8 cellular contexts compared by ENCODE assay signal in genomic region chr18:67451105-67451504, GRCh38.
DNase-seq lines count a peak whose midpoint lies in the region; ATAC-seq and TF ChIP-seq lines count a peak whose summit lies in the region.
"Not testable (repeated sequence)": the region's sequence is repeated elsewhere in the genome, so short reads cannot be mapped to it uniquely, and the experiment has no call there.

No MANE protein-coding gene starts in this region.

- DNase-seq in CD4-positive, alpha-beta memory T cell = peak; percentile 11 to 44 (median 30)
- peak; percentile 0 for DNase-seq in OCI-LY7 (ENCODE audit: low spot score)
- peak; percentile 34 for DNase-seq in WTC11 (ENCODE audit: low spot score)
- DNase-seq in activated CD4-positive, alpha-beta memory T cell treated with anti-CD3 and anti-CD28 coated beads, Interleukin-2, amount 10 ng/mL, durations not matched to agents 7 days and 5 days = peak; percentile 48
- peak; percentile 22 for DNase-seq in activated effector memory CD4-positive, alpha-beta T cell treated with Interleukin-2 at 50 U/mL for 16 hours
- DNase-seq in central memory CD4-positive, alpha-beta T cell = peak; percentile 10
- DNase-seq in spleen = peak; percentile 44

- WGBS in spleen, 5 donors = 67 to 78% (median 71%) methylated on average over 10 of the region's 10 CpGs

- H3K79me2 ChIP-seq in KMS-11 (ENCODE audit: insufficient read depth, low read depth); OCI-LY7 (ENCODE audit: insufficient read depth, low read depth, low read length): not testable (repeated sequence)

- not testable (repeated sequence) for H3K4me1 ChIP-seq in CD4-positive, alpha-beta memory T cell (ENCODE audit: insufficient read depth, low read length); KMS-11 (ENCODE audit: low read depth, poor library complexity, severe bottlenecking); OCI-LY7 (ENCODE audit: insufficient read depth, low read length, poor library complexity, severe bottlenecking); spleen

- H3K4me2 ChIP-seq in KMS-11; OCI-LY7 (ENCODE audit: low read length): not testable (repeated sequence)

- peaks cover 9 to 33% (median 15%) of the 10 kb centered on the region in 4 donors for H3K4me1 Mint-ChIP-seq in CD4-positive, alpha-beta memory T cell
- H3K4me1 Mint-ChIP-seq in WTC11 = peaks cover 24% of the 10 kb centered on the region
- peaks cover 15% of the 10 kb centered on the region for H3K4me1 Mint-ChIP-seq in activated CD4-positive, alpha-beta memory T cell treated with anti-CD3 and anti-CD28 coated beads, Interleukin-2, amount 10 ng/mL, durations not matched to agents 7 days and 5 days

- peaks cover 8 to 10% of the 10 kb centered on the region in 2 donors for H3K36me3 Mint-ChIP-seq in CD4-positive, alpha-beta memory T cell
- H3K36me3 Mint-ChIP-seq in WTC11 = peaks cover 14% of the 10 kb centered on the region
- H3K36me3 Mint-ChIP-seq in activated CD4-positive, alpha-beta memory T cell treated with anti-CD3 and anti-CD28 coated beads, Interleukin-2, amount 10 ng/mL, durations not matched to agents 7 days and 5 days (ENCODE audit: low read depth) = not testable (repeated sequence)

- not testable (repeated sequence) for H3K27me3 Mint-ChIP-seq in CD4-positive, alpha-beta memory T cell; WTC11 (ENCODE audit: low read depth); activated CD4-positive, alpha-beta memory T cell treated with anti-CD3 and anti-CD28 coated beads, Interleukin-2, amount 10 ng/mL, durations not matched to agents 7 days and 5 days

- H3K27ac Mint-ChIP-seq in CD4-positive, alpha-beta memory T cell = peak overlapping the region in 4 of 7 donors; percentile 14 to 31 (median 18)
- H3K27ac Mint-ChIP-seq in WTC11 = not testable (repeated sequence)
- H3K27ac Mint-ChIP-seq in activated CD4-positive, alpha-beta memory T cell treated with anti-CD3 and anti-CD28 coated beads, Interleukin-2, amount 10 ng/mL, durations not matched to agents 7 days and 5 days = peak overlapping the region; percentile 40

- H4K20me1 ChIP-seq in KMS-11 (ENCODE audit: insufficient read depth); OCI-LY7 (ENCODE audit: insufficient read depth, low read length): not testable (repeated sequence)

- not testable (repeated sequence) for H3K27me3 ChIP-seq in CD4-positive, alpha-beta memory T cell (ENCODE audit: insufficient read depth, low read length); KMS-11 (ENCODE audit: insufficient read depth, low read depth); spleen (replicated peaks in 1 of 7)

- TF ChIP-seq POLR2A in spleen (IDR thresholded peaks at IDR 0.05) = not testable (repeated sequence)

- H3K9me3 ChIP-seq in CD4-positive, alpha-beta memory T cell (ENCODE audit: control insufficient read depth in 1 of 2, low read length in 2 of 2); OCI-LY7 (ENCODE audit: low read length): not testable (repeated sequence)
- H3K9me3 ChIP-seq in spleen = peaks cover 0 to 26% (median 19%) of the 10 kb centered on the region in 8 donors

- POLR2A ChIA-PET in CD4-positive, alpha-beta memory T cell (lab: Charles Lee; ENCODE audit: partially characterized antibody); OCI-LY7 (lab: Charles Lee); WTC11 (lab: Charles Lee); activated CD4-positive, alpha-beta memory T cell treated with anti-CD3 and anti-CD28 coated beads, Interleukin-2, amount 10 ng/mL, durations not matched to agents 7 days and 5 days (lab: Charles Lee): not testable (repeated sequence)

- H3K9me3 Mint-ChIP-seq in CD4-positive, alpha-beta memory T cell = peaks cover 3 to 28% (median 22%) of the 10 kb centered on the region in 8 donors
- peaks cover 30% of the 10 kb centered on the region for H3K9me3 Mint-ChIP-seq in WTC11
- H3K9me3 Mint-ChIP-seq in activated CD4-positive, alpha-beta memory T cell treated with anti-CD3 and anti-CD28 coated beads, Interleukin-2, amount 10 ng/mL, durations not matched to agents 7 days and 5 days = peaks cover 15% of the 10 kb centered on the region

- not testable (repeated sequence) for H3K9me2 ChIP-seq in OCI-LY7 (ENCODE audit: insufficient read depth, low read length)

- not testable (repeated sequence) for BruUV-seq in OCI-LY7 (replicated peaks; lab: Mats Ljungman, UMichigan)

- not testable (repeated sequence) for H3K9ac ChIP-seq in KMS-11

- H3K4me3 ChIP-seq in CD4-positive, alpha-beta memory T cell (ENCODE audit: low read length in 2 of 2); KMS-11 (IDR thresholded peaks at IDR 0.05; ENCODE audit: insufficient read depth, low read depth, low read length); OCI-LY7 (ENCODE audit: low read depth, low read length, poor library complexity, severe bottlenecking); spleen: not testable (repeated sequence)

- peak overlapping the region in 4 of 8 donors; percentile 15 to 32 (median 22) for H3K4me3 Mint-ChIP-seq in CD4-positive, alpha-beta memory T cell
- not testable (repeated sequence) for H3K4me3 Mint-ChIP-seq in WTC11; activated CD4-positive, alpha-beta memory T cell treated with anti-CD3 and anti-CD28 coated beads, Interleukin-2, amount 10 ng/mL, durations not matched to agents 7 days and 5 days

- not testable (repeated sequence) for ATAC-seq in WTC11

- not testable (repeated sequence) for H3K36me3 ChIP-seq in CD4-positive, alpha-beta memory T cell (ENCODE audit: insufficient read depth, low read length); KMS-11 (ENCODE audit: insufficient read depth); OCI-LY7 (ENCODE audit: insufficient read depth, low read length); spleen

- H3K27ac ChIP-seq in CD4-positive, alpha-beta memory T cell (ENCODE audit: low read depth, low read length); KMS-11; OCI-LY7 (ENCODE audit: low read depth, low read length, poor library complexity, severe bottlenecking); spleen: not testable (repeated sequence)

- 0 out of 2 replicates have a peak overlapping the region, but pooled peaks have one; percentile 3 for H2AFZ ChIP-seq in KMS-11 (ENCODE audit: low read depth)
- H2AFZ ChIP-seq in OCI-LY7 (ENCODE audit: low read length) = not testable (repeated sequence)

- not testable (repeated sequence) for TF ChIP-seq CTCF in KMS-11 (conservative IDR thresholded peaks at IDR 0.05; ENCODE audit: low read depth, low read length); OCI-LY7 (conservative IDR thresholded peaks at IDR 0.05; ENCODE audit: low read length); WTC11 (IDR thresholded peaks at IDR 0.05); spleen (IDR thresholded peaks at IDR 0.05 in 8 of 11, conservative IDR thresholded peaks at IDR 0.05 in 3 of 11)

- intact Hi-C loops in CD4-positive, alpha-beta memory T cell (cut with micrococcal nuclease); OCI-LY7 (cut with micrococcal nuclease; ENCODE audit: unreplicated experiment); spleen (cut with DNase I; ENCODE audit: low total_unique reads): not testable (repeated sequence)

- CTCF ChIA-PET in CD4-positive, alpha-beta memory T cell (lab: Charles Lee; ENCODE audit: partially characterized antibody); OCI-LY7 (lab: Charles Lee; ENCODE audit: unreplicated experiment); WTC11 (lab: Charles Lee); activated CD4-positive, alpha-beta memory T cell treated with anti-CD3 and anti-CD28 coated beads, Interleukin-2, amount 10 ng/mL, durations not matched to agents 7 days and 5 days (lab: Charles Lee): not testable (repeated sequence)

TF ChIP-seq in WTC11, 78 proteins besides CTCF, POLR2A, EP300 and RAD21:
- peak; percentile 61 for TF ChIP-seq FOXK1 (CRISPR knock-in tag; IDR thresholded peaks at IDR 0.05)
- 0 out of 2 replicates have a peak, but pooled peaks have one; percentile 31 for TF ChIP-seq ZNF281 (CRISPR knock-in tag; IDR thresholded peaks at IDR 0.05)
